Comparison of ENCODE assay signal across 9 cellular contexts in genomic region chr2:199979841-199980628, GRCh38. TPM values are rescaled to one million over a fixed set of nuclear protein-coding genes. Genes with fewer than 3 reads are reported as not detected.
A peak's percentile ranks its signal among the peaks of the same experiment; 100 is the strongest.
DNase-seq lines count a peak whose midpoint lies in the region; ATAC-seq and TF ChIP-seq lines count a peak whose summit lies in the region.
"Had no signal": no experiment of that assay in that cellular context is flagged by ENCODE, and none has a peak within 500 bp of the region (broad histone marks: within the 10 kb centered on the region; RNA-seq: fewer than 3 reads in every experiment).

No MANE protein-coding gene starts in this region.

- H3K27me3 Mint-ChIP-seq in activated CD8-positive, alpha-beta T cell treated with anti-CD3 and anti-CD28 coated beads for 36 hours: no peaks in the 10 kb centered on the region
- H3K27me3 Mint-ChIP-seq: stimulated activated naive CD8-positive, alpha-beta T cell treated with anti-CD3 and anti-CD28 coated beads, Interleukin-15, Interleukin-2, amounts not matched to agents 100 ng/mL and 50 ng/mL, for 24 hours had no signal

- H3K4me1 ChIP-seq in endocrine pancreas (ENCODE audit: control insufficient read depth, insufficient read depth, low read length): no peaks in the 10 kb centered on the region
- H3K4me1 ChIP-seq in mesodermal cell (ENCODE audit: control insufficient read depth, insufficient read depth, low read length, poor library complexity, severe bottlenecking): peaks cover 15% of the 10 kb centered on the region

- peak overlapping the region; percentile 14 for H3K27ac ChIP-seq in mesodermal cell (ENCODE audit: low read depth, low read length, severe bottlenecking)

- no peaks in the 10 kb centered on the region for H3K27me3 ChIP-seq in endocrine pancreas (ENCODE audit: control insufficient read depth, insufficient read depth, low read length)

- CTCF ChIA-PET in activated CD8-positive, alpha-beta T cell treated with anti-CD3 and anti-CD28 coated beads for 36 hours (lab: Charles Lee): interaction anchor here (0.7 to 2.8 kb wide), 28 partner anchors 8 to 757 kb away, joined by 3 to 22 read pairs (median 4); no protein-coding TSS in a partner anchor

- no peak overlapping the region for H3K27ac Mint-ChIP-seq in activated CD8-positive, alpha-beta T cell treated with anti-CD3 and anti-CD28 coated beads for 36 hours
- H3K27ac Mint-ChIP-seq: stimulated activated naive CD8-positive, alpha-beta T cell treated with anti-CD3 and anti-CD28 coated beads, Interleukin-15, Interleukin-2, amounts not matched to agents 100 ng/mL and 50 ng/mL, for 24 hours had no signal

- POLR2A ChIA-PET in activated CD8-positive, alpha-beta T cell treated with anti-CD3 and anti-CD28 coated beads for 36 hours (lab: Charles Lee): no interaction called here

- H3K36me3 ChIP-seq in endocrine pancreas (ENCODE audit: control insufficient read depth, insufficient read depth, low read length) (no peaks in the 10 kb centered on the region), mesodermal cell (ENCODE audit: control insufficient read depth, insufficient read depth, low read length) (no peaks in the 10 kb centered on the region)

- H3K4me1 Mint-ChIP-seq in activated CD8-positive, alpha-beta T cell treated with anti-CD3 and anti-CD28 coated beads for 36 hours (ENCODE audit: low read depth): peaks cover 18% of the 10 kb centered on the region

- H3K4me3 ChIP-seq in endocrine pancreas (ENCODE audit: control insufficient read depth, insufficient read depth, low read length) (peak overlapping the region; percentile 28), mesodermal cell (ENCODE audit: extremely low read depth, insufficient read depth, low read length, poor library complexity, severe bottlenecking) (no peak overlapping the region)

- no peak overlapping the region for H3K9ac ChIP-seq in endocrine pancreas (ENCODE audit: control insufficient read depth, insufficient read depth, low read length)

- intact Hi-C loops in activated CD8-positive, alpha-beta T cell treated with anti-CD3 and anti-CD28 coated beads for 36 hours (cut with micrococcal nuclease): loop anchor here (5.0 to 10.0 kb wide), 2 partner anchors 175 to 497 kb away; no protein-coding TSS in a partner anchor

- no peaks in the 10 kb centered on the region for H3K9me3 ChIP-seq in endocrine pancreas (ENCODE audit: control insufficient read depth, low read length)
- H3K9me3 ChIP-seq in mesodermal cell (ENCODE audit: control insufficient read depth, low read length): no peaks in the 10 kb centered on the region

- TF ChIP-seq CTCF in activated CD8-positive, alpha-beta T cell treated with anti-CD3 and anti-CD28 coated beads for 36 hours (IDR thresholded peaks at IDR 0.05): peak; percentile 75

- DNase-seq in ELR (ENCODE audit: low read depth) (peak; percentile 85), NCI-H82 (lab: John Stamatoyannopoulos, UW) (peak; percentile 91), HuH-7.5 (ENCODE audit: low spot score) (no peak)
- peak; percentile 93 for DNase-seq in activated CD8-positive, alpha-beta T cell treated with anti-CD3 and anti-CD28 coated beads for 36 hours
- DNase-seq in stimulated activated CD8-positive, alpha-beta memory T cell treated with anti-CD3 and anti-CD28 coated beads, Interleukin-15, amount 100 ng/mL, for 24 hours (ENCODE audit: low read depth): peak; percentile 75

- ATAC-seq in HG02798 (IDR thresholded peaks at IDR 0.05; ENCODE audit: poor library complexity, unreplicated experiment): peak; percentile 45
- peak; percentile 45 for ATAC-seq in activated CD8-positive, alpha-beta T cell treated with anti-CD3 and anti-CD28 coated beads for 36 hours

- H3K9me3 Mint-ChIP-seq in activated CD8-positive, alpha-beta T cell treated with anti-CD3 and anti-CD28 coated beads for 36 hours: no peaks in the 10 kb centered on the region

- H3K4me3 Mint-ChIP-seq in activated CD8-positive, alpha-beta T cell treated with anti-CD3 and anti-CD28 coated beads for 36 hours: no peak overlapping the region
- H3K4me3 Mint-ChIP-seq: stimulated activated naive CD8-positive, alpha-beta T cell treated with anti-CD3 and anti-CD28 coated beads, Interleukin-15, Interleukin-2, amounts not matched to agents 100 ng/mL and 50 ng/mL, for 24 hours had no signal

- WGBS in mesodermal cell (ENCODE audit: insufficient coverage in 2 of 2), 2 experiments: 3 to 4% methylated on average over 6 to 8 of the region's 12 CpGs

- H3K36me3 Mint-ChIP-seq in activated CD8-positive, alpha-beta T cell treated with anti-CD3 and anti-CD28 coated beads for 36 hours (ENCODE audit: low read depth): no peaks in the 10 kb centered on the region

RNA-seq across cellular contexts. Expression of gene MAIP1, which starts 24.7 kb away (rescaled TPM):
- 10 to 100 TPM; 31.9 to 32.3 TPM for total RNA-seq in activated CD8-positive, alpha-beta T cell treated with anti-CD3 and anti-CD28 coated beads for 36 hours
- 21.4 TPM for polyA plus RNA-seq in mesodermal cell (2013, experiment 1 of 2)
- 25.6 TPM for polyA plus RNA-seq in mesodermal cell (2013, experiment 2 of 2)

RNA-seq across cellular contexts. Expression of gene TYW5, which starts 24.7 kb away (rescaled TPM):
- 1 to 10 TPM; 8.3 to 8.4 TPM for total RNA-seq in activated CD8-positive, alpha-beta T cell treated with anti-CD3 and anti-CD28 coated beads for 36 hours
- polyA plus RNA-seq in mesodermal cell (2013, experiment 1 of 2): 8.3 TPM
- 7.8 TPM for polyA plus RNA-seq in mesodermal cell (2013, experiment 2 of 2)
